ENCODE assay signal across 26 cellular contexts in the genomic region with DNA sequence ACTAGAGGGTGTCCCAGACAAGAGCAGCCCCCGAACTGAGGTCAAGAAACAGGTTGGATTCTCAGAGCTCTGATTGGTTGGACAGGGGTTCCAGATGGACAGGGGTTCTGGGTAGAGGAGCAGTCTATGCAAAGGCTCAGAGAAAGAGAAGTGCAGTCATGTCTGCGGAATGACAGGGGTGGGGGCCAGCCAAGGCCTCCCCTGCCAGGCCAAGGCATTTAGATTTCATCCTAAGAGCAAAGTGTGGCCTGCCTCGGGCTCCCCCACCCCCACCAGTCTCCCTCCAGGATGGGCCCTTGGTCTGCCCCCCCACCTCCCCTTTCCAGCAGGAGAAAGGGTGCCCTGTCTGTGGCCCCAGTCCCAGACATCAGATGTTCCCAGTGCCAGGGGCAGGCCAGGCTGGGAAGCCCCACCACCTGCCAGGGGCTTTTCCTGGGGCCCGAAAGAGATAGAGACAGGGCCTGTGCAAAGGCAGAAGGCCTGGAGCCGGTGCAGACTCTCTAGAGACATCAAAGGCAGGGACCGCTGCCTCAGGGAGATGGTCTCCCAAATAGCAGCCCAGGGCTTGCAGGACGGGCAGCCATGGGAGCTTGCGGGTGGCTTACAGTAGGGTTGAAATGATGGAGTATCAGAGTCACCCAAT. TPM values are rescaled to one million over a fixed set of nuclear protein-coding genes. Genes with fewer than 3 reads are reported as not detected.
DNase-seq lines count a peak whose midpoint lies in the region; ATAC-seq, FAIRE-seq and TF ChIP-seq lines count a peak whose summit lies in the region.
"Had no signal": no experiment of that assay in that cellular context is flagged by ENCODE, and none has a peak within 500 bp of the region (broad histone marks: within the 10 kb centered on the region; RNA-seq: fewer than 3 reads in every experiment).

No MANE protein-coding gene starts in this region.

- POLR2A ChIA-PET in activated CD8-positive, alpha-beta T cell treated with anti-CD3 and anti-CD28 coated beads, Interleukin-2, amount 10 ng/mL, durations not matched to agents 7 days and 5 days (lab: Charles Lee), result interaction anchor here (0.6 kb wide), 1 partner anchor 52 kb away, joined by 3 read pairs; no protein-coding TSS in a partner anchor
- POLR2A ChIA-PET in activated CD8-positive, alpha-beta T cell treated with anti-CD3 and anti-CD28 coated beads for 36 hours (lab: Charles Lee), result interaction anchor here (1.1 kb wide), 1 partner anchor 10 kb away, joined by 5 read pairs; no protein-coding TSS in a partner anchor
- POLR2A ChIA-PET in CD8-positive, alpha-beta T cell (lab: Charles Lee), result no interaction called here

- CTCF ChIA-PET in activated CD8-positive, alpha-beta T cell treated with anti-CD3 and anti-CD28 coated beads, Interleukin-2, amount 10 ng/mL, durations not matched to agents 7 days and 5 days (lab: Charles Lee), result interaction anchor here (0.6 to 2.9 kb wide), 14 partner anchors 7 to 98 kb away, joined by 3 to 21 read pairs (median 5); partner anchors contain the start of gene GGT5
- CTCF ChIA-PET in activated CD8-positive, alpha-beta T cell treated with anti-CD3 and anti-CD28 coated beads for 36 hours (lab: Charles Lee), result interaction anchor here (0.7 to 2.0 kb wide), 8 partner anchors 10 to 209 kb away, joined by 3 to 9 read pairs (median 4); no protein-coding TSS in a partner anchor
- CTCF ChIA-PET in CD8-positive, alpha-beta T cell (lab: Charles Lee), result interaction anchor here (0.8 to 2.9 kb wide), 16 partner anchors 8 to 568 kb away, joined by 3 to 9 read pairs (median 3); no protein-coding TSS in a partner anchor

- no peak overlapping the region for H3K4me3 ChIP-seq in WERI-Rb-1 (ENCODE audit: low read depth, low read length)
- H3K4me3 ChIP-seq in kidney (ENCODE audit: low read length in 2 of 2), result no peak overlapping the region
- no peak overlapping the region for H3K4me3 ChIP-seq in stomach
- H3K4me3 ChIP-seq in GM23338, result no peak overlapping the region
- H3K4me3 ChIP-seq in CD8-positive, alpha-beta T cell (ENCODE audit: low read depth, low read length), result no peak overlapping the region
- H3K4me3 ChIP-seq: esophagus squamous epithelium, MG63 had no signal

- H4K20me1 ChIP-seq in GM23338 (replicated peaks; ENCODE audit: insufficient read depth), result no peaks in the 10 kb centered on the region

- TF ChIP-seq CTCF in activated CD8-positive, alpha-beta T cell treated with anti-CD3 and anti-CD28 coated beads for 36 hours (IDR thresholded peaks at IDR 0.05), result no peak
- no peak for TF ChIP-seq CTCF in WERI-Rb-1 (IDR thresholded peaks at IDR 0.05; ENCODE audit: low read depth, low read length)
- no peak for TF ChIP-seq CTCF in kidney (IDR thresholded peaks at IDR 0.05; ENCODE audit: borderline replicate concordance, extremely low read depth, insufficient read depth)
- TF ChIP-seq CTCF in stomach (IDR thresholded peaks at IDR 0.05), result no peak
- TF ChIP-seq CTCF in CD14-positive monocyte (IDR thresholded peaks at IDR 0.05), result no peak
- TF ChIP-seq CTCF in GM23338 (conservative IDR thresholded peaks at IDR 0.05; ENCODE audit: low read depth in 2 of 2), result peak in 1 of 2 experiments; percentile 30; a peak in 1 of 4 replicates
- TF ChIP-seq CTCF in CD8-positive, alpha-beta T cell (IDR thresholded peaks at IDR 0.05), result no peak

- H3K9me3 ChIP-seq in WERI-Rb-1 (ENCODE audit: severe bottlenecking), result no peaks in the 10 kb centered on the region
- no peaks in the 10 kb centered on the region for H3K9me3 ChIP-seq in kidney (ENCODE audit: control insufficient read depth in 1 of 2, low read length in 2 of 2)
- H3K9me3 ChIP-seq in stomach, result no peaks in the 10 kb centered on the region
- no peaks in the 10 kb centered on the region for H3K9me3 ChIP-seq in CD8-positive, alpha-beta T cell (ENCODE audit: low read length)
- H3K9me3 ChIP-seq: esophagus squamous epithelium, MG63 had no signal

- no peak overlapping the region for H3K9ac ChIP-seq in kidney (ENCODE audit: low read length in 2 of 2)

- peaks cover 8 to 12% of the 10 kb centered on the region in 2 donors for H3K4me1 ChIP-seq in kidney (ENCODE audit: control insufficient read depth in 1 of 2, insufficient read depth in 1 of 2, low read depth in 1 of 2, low read length in 2 of 2)
- H3K4me1 ChIP-seq in stomach, result peaks cover 12 to 25% (median 22%) of the 10 kb centered on the region in 4 donors
- no peaks in the 10 kb centered on the region for H3K4me1 ChIP-seq in GM23338 (ENCODE audit: insufficient read depth)
- no peaks in the 10 kb centered on the region for H3K4me1 ChIP-seq in CD8-positive, alpha-beta T cell (ENCODE audit: insufficient read depth, low read length)

- no peak overlapping the region for H3K4me3 Mint-ChIP-seq in activated CD8-positive, alpha-beta T cell treated with anti-CD3 and anti-CD28 coated beads, Interleukin-2, amount 10 ng/mL, durations not matched to agents 7 days and 5 days
- H3K4me3 Mint-ChIP-seq in activated CD8-positive, alpha-beta T cell treated with anti-CD3 and anti-CD28 coated beads for 36 hours, result no peak overlapping the region
- H3K4me3 Mint-ChIP-seq in CD14-positive monocyte (no peak overlapping the region), GM23338 (no peak overlapping the region)
- H3K4me3 Mint-ChIP-seq in CD8-positive, alpha-beta T cell, result no peak overlapping the region
- H3K4me3 Mint-ChIP-seq: activated T-helper 1 cell treated with anti-CD3 and anti-CD28 coated beads, Interleukin-12 subunit alpha, Interleukin-12 subunit beta, Interleukin-2, Interleukin-4 antibody, amounts not matched to agents 30 ng/mL and 10 ng/mL and 1 ng/mL, durations not matched to agents 14 hours and 24 hours and 36 hours; CD8-positive, alpha-beta memory T cell; immature natural killer cell; memory B cell; naive thymus-derived CD8-positive, alpha-beta T cell; T-cell; WTC11 had no signal

- peaks cover 12% of the 10 kb centered on the region for H3K4me1 Mint-ChIP-seq in activated CD8-positive, alpha-beta T cell treated with anti-CD3 and anti-CD28 coated beads, Interleukin-2, amount 10 ng/mL, durations not matched to agents 7 days and 5 days (ENCODE audit: low read depth)
- H3K4me1 Mint-ChIP-seq in activated CD8-positive, alpha-beta T cell treated with anti-CD3 and anti-CD28 coated beads for 36 hours (ENCODE audit: low read depth), result no peaks in the 10 kb centered on the region
- H3K4me1 Mint-ChIP-seq in CD14-positive monocyte (peaks cover 4% of the 10 kb centered on the region), GM23338 (no peaks in the 10 kb centered on the region)
- H3K4me1 Mint-ChIP-seq in CD8-positive, alpha-beta T cell (ENCODE audit: low read depth), result no peaks in the 10 kb centered on the region
- H3K4me1 Mint-ChIP-seq: CD8-positive, alpha-beta memory T cell; immature natural killer cell had no signal

- FAIRE-seq in kidney (lab: Jason Lieb, UNC), result no peak
- FAIRE-seq: A204.1, bronchial epithelial cell, GM19239, H54 had no signal

- WGBS in stomach, 5 donors, result 81 to 96% (median 92%) methylated on average over 6 to 8 of the region's 8 CpGs

- peak overlapping the region; percentile 40 for H3K27ac Mint-ChIP-seq in activated CD8-positive, alpha-beta T cell treated with anti-CD3 and anti-CD28 coated beads, Interleukin-2, amount 10 ng/mL, durations not matched to agents 7 days and 5 days
- no peak overlapping the region for H3K27ac Mint-ChIP-seq in activated CD8-positive, alpha-beta T cell treated with anti-CD3 and anti-CD28 coated beads for 36 hours
- peak overlapping the region in 3 of 7 donors; percentile 32 to 68 (median 55) for H3K27ac Mint-ChIP-seq in CD14-positive monocyte
- no peak overlapping the region for H3K27ac Mint-ChIP-seq in GM23338
- H3K27ac Mint-ChIP-seq in CD8-positive, alpha-beta T cell, result no peak overlapping the region
- H3K27ac Mint-ChIP-seq: activated T-helper 1 cell treated with anti-CD3 and anti-CD28 coated beads, Interleukin-12 subunit alpha, Interleukin-12 subunit beta, Interleukin-2, Interleukin-4 antibody, amounts not matched to agents 30 ng/mL and 10 ng/mL and 1 ng/mL, durations not matched to agents 14 hours and 24 hours and 36 hours; immature natural killer cell; memory B cell; T-cell; WTC11 had no signal

- TF ChIP-seq EP300 in stomach (IDR thresholded peaks at IDR 0.05), result no peak

- no peaks in the 10 kb centered on the region for H3K9me2 ChIP-seq in GM23338 (ENCODE audit: insufficient read depth)

- no peak overlapping the region for H3K4me2 ChIP-seq in GM23338

- no peaks in the 10 kb centered on the region for H3K36me3 Mint-ChIP-seq in activated CD8-positive, alpha-beta T cell treated with anti-CD3 and anti-CD28 coated beads, Interleukin-2, amount 10 ng/mL, durations not matched to agents 7 days and 5 days (ENCODE audit: low read depth)
- H3K36me3 Mint-ChIP-seq in activated CD8-positive, alpha-beta T cell treated with anti-CD3 and anti-CD28 coated beads for 36 hours (ENCODE audit: low read depth), result no peaks in the 10 kb centered on the region
- H3K36me3 Mint-ChIP-seq in CD14-positive monocyte (no peaks in the 10 kb centered on the region), GM23338 (ENCODE audit: low read depth) (no peaks in the 10 kb centered on the region)
- no peaks in the 10 kb centered on the region for H3K36me3 Mint-ChIP-seq in CD8-positive, alpha-beta T cell
- H3K36me3 Mint-ChIP-seq: CD8-positive, alpha-beta memory T cell; immature natural killer cell; memory B cell; T-cell; WTC11 had no signal

- H3K27me3 ChIP-seq in WERI-Rb-1 (ENCODE audit: insufficient read depth, low read depth, severe bottlenecking) (no peaks in the 10 kb centered on the region), stomach (no peaks in the 10 kb centered on the region), GM23338 (ENCODE audit: insufficient read depth) (no peaks in the 10 kb centered on the region)
- no peaks in the 10 kb centered on the region for H3K27me3 ChIP-seq in CD8-positive, alpha-beta T cell (ENCODE audit: insufficient read depth, low read length)
- H3K27me3 ChIP-seq: esophagus squamous epithelium, MG63 had no signal

- H3K27me3 Mint-ChIP-seq in activated CD8-positive, alpha-beta T cell treated with anti-CD3 and anti-CD28 coated beads, Interleukin-2, amount 10 ng/mL, durations not matched to agents 7 days and 5 days (ENCODE audit: low read depth), result no peaks in the 10 kb centered on the region
- no peaks in the 10 kb centered on the region for H3K27me3 Mint-ChIP-seq in activated CD8-positive, alpha-beta T cell treated with anti-CD3 and anti-CD28 coated beads for 36 hours
- peaks cover 0 to 4% (median 4%) of the 10 kb centered on the region in 3 donors for H3K27me3 Mint-ChIP-seq in CD14-positive monocyte (ENCODE audit: low read depth in 3 of 3)
- peaks cover 11% of the 10 kb centered on the region for H3K27me3 Mint-ChIP-seq in GM23338 (ENCODE audit: insufficient read depth, low read depth, poor library complexity)
- H3K27me3 Mint-ChIP-seq in CD8-positive, alpha-beta T cell (ENCODE audit: low read depth), result no peaks in the 10 kb centered on the region
- H3K27me3 Mint-ChIP-seq: CD8-positive, alpha-beta memory T cell; memory B cell; naive thymus-derived CD8-positive, alpha-beta T cell; T-cell had no signal

- no peak for DNase-seq in activated CD8-positive, alpha-beta T cell treated with anti-CD3 and anti-CD28 coated beads, Interleukin-2, amount 10 ng/mL, durations not matched to agents 7 days and 5 days
- no peak for DNase-seq in activated CD8-positive, alpha-beta T cell treated with anti-CD3 and anti-CD28 coated beads for 36 hours
- DNase-seq in WERI-Rb-1, result no peak
- DNase-seq in kidney, result peak; percentile 51
- no peak for DNase-seq in stomach
- DNase-seq in CD14-positive monocyte (ENCODE audit: low spot score), result no peak
- DNase-seq in GM23338 (ENCODE audit: low spot score), result no peak
- DNase-seq in CD8-positive, alpha-beta T cell, result no peak
- DNase-seq: CD8-positive, alpha-beta memory T cell; esophagus squamous epithelium; glutamatergic neuron; immature natural killer cell; MG63; NCI-H1694; NCI-H446 treated with DMSO at 0.1 percent for 48 hours; RPMI8226; stimulated activated CD4-positive, alpha-beta T cell treated with anti-CD3 and anti-CD28 coated beads, Interleukin-4, amount 100 ng/mL, for 4 hours; T-cell had no signal

- TF ChIP-seq POLR2A in stomach (IDR thresholded peaks at IDR 0.05), result no peak

- no peaks in the 10 kb centered on the region for H3F3A ChIP-seq in GM23338 (replicated peaks; ENCODE audit: low read depth)

- no peak overlapping the region for H2AFZ ChIP-seq in GM23338

- peaks cover 34% of the 10 kb centered on the region for H3K36me3 ChIP-seq in WERI-Rb-1
- H3K36me3 ChIP-seq in kidney (ENCODE audit: control insufficient read depth in 1 of 2, insufficient read depth in 2 of 2, low read length in 2 of 2), result no peaks in the 10 kb centered on the region
- H3K36me3 ChIP-seq in stomach, result peaks cover 0 to 21% (median 8%) of the 10 kb centered on the region in 4 donors
- no peaks in the 10 kb centered on the region for H3K36me3 ChIP-seq in GM23338 (ENCODE audit: insufficient read depth)
- no peaks in the 10 kb centered on the region for H3K36me3 ChIP-seq in CD8-positive, alpha-beta T cell (ENCODE audit: insufficient read depth, low read length)
- H3K36me3 ChIP-seq: MG63 had no signal

- intact Hi-C loops in activated CD8-positive, alpha-beta T cell treated with anti-CD3 and anti-CD28 coated beads for 36 hours (cut with micrococcal nuclease), result no loop called here
- intact Hi-C loops in kidney (cut with DNase I) (no loop called here), stomach (cut with DNase I; ENCODE audit: low total_unique reads) (no loop called here), CD14-positive monocyte (cut with micrococcal nuclease) (loop anchor here in 1 of 2 donors (2.0 kb wide), 2 partner anchors 40 to 56 kb away; no protein-coding TSS in a partner anchor)
- intact Hi-C loops in CD8-positive, alpha-beta T cell (cut with DNase I, micrococcal nuclease), result no loop called here

- H3K79me2 ChIP-seq in GM23338 (replicated peaks; ENCODE audit: insufficient read depth), result no peaks in the 10 kb centered on the region

- H3K27ac ChIP-seq in WERI-Rb-1 (peak overlapping the region; percentile 57), kidney (ENCODE audit: low read depth in 2 of 2, low read length in 2 of 2) (no peak overlapping the region), stomach (peak overlapping the region in 3 of 5 donors; percentile 38 to 78 (median 61)), GM23338 (ENCODE audit: low read depth) (no peak overlapping the region)
- H3K27ac ChIP-seq in CD8-positive, alpha-beta T cell (ENCODE audit: low read depth, low read length), result no peak overlapping the region

- H3K9me3 Mint-ChIP-seq in activated CD8-positive, alpha-beta T cell treated with anti-CD3 and anti-CD28 coated beads, Interleukin-2, amount 10 ng/mL, durations not matched to agents 7 days and 5 days (ENCODE audit: insufficient read depth), result no peaks in the 10 kb centered on the region
- no peaks in the 10 kb centered on the region for H3K9me3 Mint-ChIP-seq in activated CD8-positive, alpha-beta T cell treated with anti-CD3 and anti-CD28 coated beads for 36 hours
- H3K9me3 Mint-ChIP-seq in CD14-positive monocyte (peaks cover 0 to 3% (median 0%) of the 10 kb centered on the region in 7 donors), GM23338 (no peaks in the 10 kb centered on the region; the same call in 2 of the 3 replicates)
- no peaks in the 10 kb centered on the region for H3K9me3 Mint-ChIP-seq in CD8-positive, alpha-beta T cell
- H3K9me3 Mint-ChIP-seq: activated T-helper 1 cell treated with anti-CD3 and anti-CD28 coated beads, Interleukin-12 subunit alpha, Interleukin-12 subunit beta, Interleukin-2, Interleukin-4 antibody, amounts not matched to agents 30 ng/mL and 10 ng/mL and 1 ng/mL, durations not matched to agents 14 hours and 24 hours and 36 hours; CD8-positive, alpha-beta memory T cell; immature natural killer cell; memory B cell; naive thymus-derived CD8-positive, alpha-beta T cell; T-cell; WTC11 had no signal

- no peak for ATAC-seq in activated CD8-positive, alpha-beta T cell treated with anti-CD3 and anti-CD28 coated beads, Interleukin-2, amount 10 ng/mL, durations not matched to agents 7 days and 5 days
- no peak for ATAC-seq in activated CD8-positive, alpha-beta T cell treated with anti-CD3 and anti-CD28 coated beads for 36 hours
- no peak for ATAC-seq in GM23338
- ATAC-seq in CD8-positive, alpha-beta T cell, result no peak
- ATAC-seq: naive thymus-derived CD8-positive, alpha-beta T cell had no signal

RNA-seq across cellular contexts. Expression of gene SUSD2, which starts 9.4 kb away (rescaled TPM):
- total RNA-seq in activated CD8-positive, alpha-beta T cell treated with anti-CD3 and anti-CD28 coated beads, Interleukin-2, amount 10 ng/mL, durations not matched to agents 7 days and 5 days, result 1 to 10 TPM; 1.3 to 1.9 TPM
- under 1 TPM; 0.65 to 0.95 TPM for total RNA-seq in activated CD8-positive, alpha-beta T cell treated with anti-CD3 and anti-CD28 coated beads for 36 hours
- total RNA-seq in kidney (14.8 TPM), stomach (10 to 100 TPM in 3 of 5 donors, 1 to 10 TPM in 1, under 1 TPM in 1; 0.58 to 29.9 (median 17.5) TPM)
- polyA plus RNA-seq in kidney (ENCODE audit: insufficient read depth, low read depth, low replicate concordance) (25.2 TPM), stomach (1 to 10 TPM; 2.6 to 5.7 (median 3.2) TPM), CD14-positive monocyte (not detected), GM23338 (2016; fragmentation: Nextera tagmentation; extraction: Ambion mirVana) (0.68 and 0.74 TPM in 2 replicates)
- total RNA-seq in GM23338 (2014; rRNA removed; shearing (Covaris generic)), result 2.1 and 2.2 TPM in 2 replicates
- total RNA-seq in CD8-positive, alpha-beta T cell, result 1 to 10 TPM; 1.2 TPM
- polyA plus RNA-seq: CD8-positive, alpha-beta memory T cell had no signal

RNA-seq across cellular contexts. Expression of gene GGT5, which starts 54.2 kb away (rescaled TPM):
- under 1 TPM; 0.29 to 0.44 TPM for total RNA-seq in activated CD8-positive, alpha-beta T cell treated with anti-CD3 and anti-CD28 coated beads, Interleukin-2, amount 10 ng/mL, durations not matched to agents 7 days and 5 days
- not detected for total RNA-seq in activated CD8-positive, alpha-beta T cell treated with anti-CD3 and anti-CD28 coated beads for 36 hours
- total RNA-seq in kidney, result 103 TPM
- polyA plus RNA-seq in kidney (ENCODE audit: insufficient read depth, low read depth, low replicate concordance), result 63.2 TPM
- total RNA-seq in stomach, result 10 to 100 TPM in 4 of 5 donors, 1 to 10 TPM in 1; 9.9 to 48.8 (median 29.0) TPM
- polyA plus RNA-seq in stomach, result 10 to 100 TPM; 17.0 to 22.6 (median 18.2) TPM
- polyA plus RNA-seq in CD14-positive monocyte, result under 1 TPM in 1 of 2 donors, not detected in 1; 0.26 TPM
- not detected in 2 replicates for total RNA-seq in GM23338 (2014; rRNA removed; shearing (Covaris generic))
- not detected in 2 replicates for polyA plus RNA-seq in GM23338 (2016; fragmentation: Nextera tagmentation; extraction: Ambion mirVana)
- not detected for total RNA-seq in CD8-positive, alpha-beta T cell
- total RNA-seq: activated T-helper 1 cell treated with anti-CD3 and anti-CD28 coated beads, Interleukin-12 subunit alpha, Interleukin-12 subunit beta, Interleukin-2, Interleukin-4 antibody, amounts not matched to agents 30 ng/mL and 10 ng/mL and 1 ng/mL, durations not matched to agents 14 hours and 24 hours and 36 hours; bronchial epithelial cell; CD8-positive, alpha-beta memory T cell had no signal
- polyA plus RNA-seq: CD8-positive, alpha-beta memory T cell; immature natural killer cell; naive thymus-derived CD8-positive, alpha-beta T cell had no signal

Comparison
In these comparisons a context has a peak if more than half of its experiments do, and no peak if none do; other contexts are left out.
1. H3K27ac ChIP-seq: peak in WERI-Rb-1 (single experiment) and stomach (3 of 5); none in kidney (0 of 2), GM23338 (single experiment) and CD8-positive, alpha-beta T cell (single experiment).
2. RNA of gene GGT5, which starts 54.2 kb away (total RNA-seq): 103 TPM in kidney (single experiment) and 9.9 to 48.8 TPM in stomach; 0.29 to 0.44 TPM in activated CD8-positive, alpha-beta T cell treated with anti-CD3 and anti-CD28 coated beads, Interleukin-2, amount 10 ng/mL, durations not matched to agents 7 days and 5 days, not detected in activated CD8-positive, alpha-beta T cell treated with anti-CD3 and anti-CD28 coated beads for 36 hours, not detected in GM23338 and not detected in CD8-positive, alpha-beta T cell; every median in the first group is over 4 times any median in the second.